ENCODE assay signal across 8 cellular contexts in genomic region chr11:86743223-86744118, GRCh38. TPM values are rescaled to one million over a fixed set of nuclear protein-coding genes. Genes with fewer than 3 reads are reported as not detected.
A peak's percentile ranks its signal among the peaks of the same experiment; 100 is the strongest.
DNase-seq lines count a peak whose midpoint lies in the region; ATAC-seq and TF ChIP-seq lines count a peak whose summit lies in the region.

No MANE protein-coding gene starts in this region.

- H3K4me1 ChIP-seq in gastroesophageal sphincter: peaks cover 16 to 59% (median 24%) of the 10 kb centered on the region in 3 donors

- no peaks in the 10 kb centered on the region for H3K9me3 ChIP-seq in gastroesophageal sphincter

- in situ Hi-C loops in Caki2 (cut with HindIII; ENCODE audit: low pct_unique_long_range_greater_than_20kb, low sequenced_read_pairs): no loop called here

- DNase-seq in Caki2 (ENCODE audit: low read depth) (peak; percentile 97), activated T-cell treated with anti-CD3 and anti-CD28 coated beads for 48 hours (ENCODE audit: low read depth) (peak; percentile 52), globus pallidus (ENCODE audit: low spot score) (no peak), NCI-H187 treated with DMSO at 0.1 percent for 48 hours (lab: John Stamatoyannopoulos, UW) (no peak)
- peak; percentile 35 to 50 (median 45) for DNase-seq in stimulated activated CD4-positive, alpha-beta T cell treated with anti-CD3 and anti-CD28 coated beads, Interleukin-12 subunit alpha, Interleukin-12 subunit beta, amount 100 ng/mL, for 48 hours (ENCODE audit: low read depth in 2 of 3, low spot score in 1 of 3)

- TF ChIP-seq POLR2A in gastroesophageal sphincter (IDR thresholded peaks at IDR 0.05): no peak

- TF ChIP-seq CTCF in gastroesophageal sphincter (IDR thresholded peaks at IDR 0.05): no peak

- TF ChIP-seq EP300 in gastroesophageal sphincter (IDR thresholded peaks at IDR 0.05): no peak

- 24 to 59% methylated on average over 3 to 6 of the region's 7 CpGs for WGBS in gastroesophageal sphincter (ENCODE audit: low coverage in 1 of 2), 2 donors

- peak overlapping the region; percentile 90 to 100 (median 93) for H3K27ac ChIP-seq in gastroesophageal sphincter

- peak; percentile 56 for ATAC-seq in HG03565 (IDR thresholded peaks at IDR 0.05; ENCODE audit: unreplicated experiment)
- ATAC-seq in gastroesophageal sphincter: peak; percentile 82
- ATAC-seq in HG03571 (IDR thresholded peaks at IDR 0.05; ENCODE audit: unreplicated experiment): no peak

- no peak overlapping the region for H3K4me3 ChIP-seq in gastroesophageal sphincter

- no peaks in the 10 kb centered on the region for H3K36me3 ChIP-seq in gastroesophageal sphincter

- no peaks in the 10 kb centered on the region for H3K27me3 ChIP-seq in gastroesophageal sphincter

RNA-seq across cellular contexts. Expression of gene PRSS23, which starts 56.9 kb away (rescaled TPM):
- 47.9 and 67.9 TPM in 2 replicates for total RNA-seq in Caki2 (2014; rRNA removed; shearing (Covaris generic); ENCODE audit: low replicate concordance)
- 10 to 100 TPM; 34.5 to 87.2 (median 68.8) TPM for total RNA-seq in gastroesophageal sphincter

Comparison
In these comparisons a context has a peak if more than half of its experiments do, and no peak if none do; other contexts are left out.
1. DNase-seq: peak in Caki2 (single experiment), activated T-cell treated with anti-CD3 and anti-CD28 coated beads for 48 hours (single experiment) and stimulated activated CD4-positive, alpha-beta T cell treated with anti-CD3 and anti-CD28 coated beads, Interleukin-12 subunit alpha, Interleukin-12 subunit beta, amount 100 ng/mL, for 48 hours (3 of 3); none in globus pallidus (single experiment) and NCI-H187 treated with DMSO at 0.1 percent for 48 hours (single experiment).